10 cellular contexts compared by ENCODE assay signal in genomic region chr16:54633943-54634362, GRCh38.
DNase-seq lines count a peak whose midpoint lies in the region; ATAC-seq and TF ChIP-seq lines count a peak whose summit lies in the region.
"Had no signal": no experiment of that assay in that cellular context is flagged by ENCODE, and none has a peak within 500 bp of the region (broad histone marks: within the 10 kb centered on the region; RNA-seq: fewer than 3 reads in every experiment).

No MANE protein-coding gene starts in this region.

- H3K4me1 ChIP-seq in OCI-LY3 (ENCODE audit: low read length): no peaks in the 10 kb centered on the region

- H3K4me3 ChIP-seq in OCI-LY3 (ENCODE audit: low read length) (no peak overlapping the region), fibroblast of pulmonary artery (replicated peaks; ENCODE audit: low read depth, low read length) (no peak overlapping the region)
- H3K4me3 ChIP-seq: BLaER1 had no signal

- no peak overlapping the region for H3K27ac ChIP-seq in OCI-LY3 (ENCODE audit: low read length)
- H3K27ac ChIP-seq: BLaER1 had no signal

- no peaks in the 10 kb centered on the region for H3K36me3 ChIP-seq in OCI-LY3 (replicated peaks; ENCODE audit: low read depth, low read length)
- H3K36me3 ChIP-seq: BLaER1 had no signal

- no peak overlapping the region for H3K9ac ChIP-seq in OCI-LY3 (ENCODE audit: low read length)
- H3K9ac ChIP-seq: BLaER1 had no signal

- no peak overlapping the region for H2AFZ ChIP-seq in OCI-LY3 (ENCODE audit: low read depth, low read length)

- H3K27me3 ChIP-seq in OCI-LY3 (ENCODE audit: low read depth, low read length): no peaks in the 10 kb centered on the region
- H3K27me3 ChIP-seq: BLaER1 had no signal

- H3K79me2 ChIP-seq in OCI-LY3 (ENCODE audit: low read length): no peaks in the 10 kb centered on the region

- peak; percentile 36 to 70 for DNase-seq in NCI-H524 (lab: John Stamatoyannopoulos, UW)
- DNase-seq in NCI-H524 treated with DMSO at 0.1 percent for 48 hours (lab: John Stamatoyannopoulos, UW): no peak
- DNase-seq in fibroblast of pulmonary artery (ENCODE audit: low read depth): peak; percentile 6
- peak; percentile 41 for DNase-seq in superior temporal gyrus (ENCODE audit: extremely low spot score)
- DNase-seq in NCI-H1930 (lab: John Stamatoyannopoulos, UW): no peak
- DNase-seq: SIG-M5 had no signal

- H3K9me3 ChIP-seq in OCI-LY3 (ENCODE audit: insufficient read depth, low read length): no peaks in the 10 kb centered on the region
- H3K9me3 ChIP-seq: BLaER1 had no signal

- ATAC-seq in HG03520 (IDR thresholded peaks at IDR 0.05; ENCODE audit: unreplicated experiment) (no peak), GM21717 (IDR thresholded peaks at IDR 0.05; ENCODE audit: unreplicated experiment) (no peak)

- TF ChIP-seq CTCF in OCI-LY3 (IDR thresholded peaks at IDR 0.05; ENCODE audit: low read depth, low read length) (peak; percentile 24; the same call in 1 of the 2 replicates), fibroblast of pulmonary artery (IDR thresholded peaks at IDR 0.05; ENCODE audit: low read length, missing control alignments) (peak; percentile 39)

- no peak overlapping the region for H3K4me2 ChIP-seq in OCI-LY3 (ENCODE audit: low read length)
- H3K4me2 ChIP-seq: BLaER1 had no signal

- H4K20me1 ChIP-seq in OCI-LY3 (ENCODE audit: insufficient read depth, low read length): no peaks in the 10 kb centered on the region
- H4K20me1 ChIP-seq: BLaER1 had no signal

Comparison
In these comparisons a context has a peak if more than half of its experiments do, and no peak if none do; other contexts are left out.
1. DNase-seq: peak in NCI-H524 (2 of 2), fibroblast of pulmonary artery (single experiment) and superior temporal gyrus (single experiment); none in NCI-H524 treated with DMSO at 0.1 percent for 48 hours (single experiment) and NCI-H1930 (0 of 2).